In genomic region chr2:54384301-54385035, GRCh38 we compare ENCODE assay signal across 19 cellular contexts.
DNase-seq lines count a peak whose midpoint lies in the region; ATAC-seq, FAIRE-seq and TF ChIP-seq lines count a peak whose summit lies in the region.
"Had no signal": no experiment of that assay in that cellular context is flagged by ENCODE, and none has a peak within 500 bp of the region (broad histone marks: within the 10 kb centered on the region; RNA-seq: fewer than 3 reads in every experiment).

No MANE protein-coding gene starts in this region.

- in situ Hi-C loops in gastrocnemius medialis (cut with MboI; ENCODE audit: low sequenced_read_pairs in 4 of 4), result no loop called here

- POLR2A ChIA-PET in naive thymus-derived CD8-positive, alpha-beta T cell (lab: Charles Lee), result no interaction called here

- no peak overlapping the region for H3K4me3 ChIP-seq in gastrocnemius medialis
- no peak overlapping the region for H3K4me3 ChIP-seq in aorta (ENCODE audit: low read length in 2 of 2)
- H3K4me3 ChIP-seq: BLaER1, coronary artery had no signal

- no peak for TF ChIP-seq CTCF in gastrocnemius medialis (IDR thresholded peaks at IDR 0.05 in 4 of 5, conservative IDR thresholded peaks at IDR 0.05 in 1 of 5)

- DNase-seq in NCI-H526 (lab: John Stamatoyannopoulos, UW), result peak; percentile 74 to 91
- peak in 54 of 61 donors; percentile 9 to 87 (median 58) for DNase-seq in caudate nucleus (lab: John Stamatoyannopoulos, UW)
- no peak for DNase-seq in gastrocnemius medialis
- DNase-seq in GM19239 (ENCODE audit: insufficient read length, low spot score), result no peak
- no peak for DNase-seq in aorta
- no peak for DNase-seq in GM19240 (ENCODE audit: insufficient read length, low spot score)
- no peak for DNase-seq in naive thymus-derived CD8-positive, alpha-beta T cell
- DNase-seq: activated CD8-positive, alpha-beta memory T cell treated with anti-CD3 and anti-CD28 coated beads, Interleukin-2, amount 50 U/mL, for 4 hours; DMS53; mesenchymal stem cell; NCI-H1105 treated with DMSO at 0.1 percent for 48 hours; NCI-H510A; T-helper 1 cell had no signal

- no peak for FAIRE-seq in GM19239 (lab: Jason Lieb, UNC)

- no peak overlapping the region for H3K4me3 Mint-ChIP-seq in naive thymus-derived CD8-positive, alpha-beta T cell

- 47 to 52% methylated on average over 10 of the region's 10 CpGs for WGBS in aorta, 2 donors

- no peak overlapping the region for H3K27ac Mint-ChIP-seq in naive thymus-derived CD8-positive, alpha-beta T cell
- H3K27ac Mint-ChIP-seq: activated naive CD4-positive, alpha-beta T cell treated with anti-CD3 and anti-CD28 coated beads, Interleukin-2, amount 50 U/mL, for 72 hours had no signal

- H3K9me3 Mint-ChIP-seq in naive thymus-derived CD8-positive, alpha-beta T cell, result peaks cover 0 to 3% (median 0%) of the 10 kb centered on the region in 9 donors
- H3K9me3 Mint-ChIP-seq: activated naive CD4-positive, alpha-beta T cell treated with anti-CD3 and anti-CD28 coated beads, Interleukin-2, amount 50 U/mL, for 72 hours had no signal

- H3K27me3 ChIP-seq in layer of hippocampus (ENCODE audit: control insufficient read depth, insufficient read depth, low read length) (no peaks in the 10 kb centered on the region), gastrocnemius medialis (no peaks in the 10 kb centered on the region), aorta (ENCODE audit: control insufficient read depth in 1 of 2, insufficient read depth in 2 of 2, low read length in 1 of 2) (no peaks in the 10 kb centered on the region)
- H3K27me3 ChIP-seq: BLaER1 had no signal

- intact Hi-C loops in gastrocnemius medialis (cut with DNase I; ENCODE audit: low total_unique reads) (loop anchor here (5.0 kb wide), 1 partner anchor 48 kb away; no protein-coding TSS in a partner anchor), aorta (cut with DNase I) (no loop called here)

- no peaks in the 10 kb centered on the region for H3K36me3 Mint-ChIP-seq in naive thymus-derived CD8-positive, alpha-beta T cell
- H3K36me3 Mint-ChIP-seq: activated naive CD4-positive, alpha-beta T cell treated with anti-CD3 and anti-CD28 coated beads, Interleukin-2, amount 50 U/mL, for 72 hours had no signal

- H3K4me1 Mint-ChIP-seq in naive thymus-derived CD8-positive, alpha-beta T cell, result no peaks in the 10 kb centered on the region

- TF ChIP-seq POLR2A in gastrocnemius medialis (IDR thresholded peaks at IDR 0.05), result no peak

- H3K4me1 ChIP-seq in gastrocnemius medialis, result peaks cover 20 to 22% of the 10 kb centered on the region in 2 donors
- H3K4me1 ChIP-seq in aorta (ENCODE audit: control insufficient read depth in 1 of 2, insufficient read depth in 2 of 2, low read length in 2 of 2), result no peaks in the 10 kb centered on the region
- H3K4me1 ChIP-seq: parathyroid adenoma had no signal

- no peaks in the 10 kb centered on the region for H3K9me3 ChIP-seq in gastrocnemius medialis
- H3K9me3 ChIP-seq in aorta (ENCODE audit: control insufficient read depth, low read length), result no peaks in the 10 kb centered on the region
- H3K9me3 ChIP-seq: BLaER1 had no signal

- no peaks in the 10 kb centered on the region for H3K36me3 ChIP-seq in gastrocnemius medialis
- H3K36me3 ChIP-seq in aorta (ENCODE audit: control insufficient read depth in 1 of 2, insufficient read depth in 2 of 2, low read length in 1 of 2), result no peaks in the 10 kb centered on the region
- H3K36me3 ChIP-seq: BLaER1 had no signal

- ATAC-seq in gastrocnemius medialis (peak in 1 of 2 donors; percentile 20), aorta (ENCODE audit: low FRiP score) (no peak)
- ATAC-seq in naive thymus-derived CD8-positive, alpha-beta T cell, result no peak
- ATAC-seq: activated CD4-positive, CD25-positive, alpha-beta regulatory T cell treated with anti-CD3 and anti-CD28 coated beads, Interleukin-2, amount 50 U/mL, for 24 hours; activated naive CD4-positive, alpha-beta T cell treated with anti-CD3 and anti-CD28 coated beads, Interleukin-2, amount 50 U/mL, for 72 hours had no signal

- H3K27ac ChIP-seq in caudate nucleus (ENCODE audit: low read depth, low read length) (peak overlapping the region; percentile 92), layer of hippocampus (ENCODE audit: low read depth, low read length) (peak overlapping the region; percentile 83), gastrocnemius medialis (peak overlapping the region; percentile 9 to 57 (median 44)), aorta (ENCODE audit: low read depth in 1 of 2, low read length in 2 of 2) (no peak overlapping the region)
- H3K27ac ChIP-seq: BLaER1, coronary artery, parathyroid adenoma had no signal

- H3K27me3 Mint-ChIP-seq in naive thymus-derived CD8-positive, alpha-beta T cell, result peaks cover 0 to 2% (median 0%) of the 10 kb centered on the region in 5 donors

Comparison
In these comparisons a context has a peak if more than half of its experiments do, and no peak if none do; other contexts are left out.
1. DNase-seq: peak in NCI-H526 (2 of 2) and caudate nucleus (54 of 61); none in gastrocnemius medialis (0 of 2), GM19239 (single experiment), aorta (0 of 2), GM19240 (single experiment) and naive thymus-derived CD8-positive, alpha-beta T cell (0 of 10).
2. H3K27ac ChIP-seq: peak in caudate nucleus (single experiment), layer of hippocampus (single experiment) and gastrocnemius medialis (4 of 4); none in aorta (0 of 2).